ENCODE assay signal across 1 cellular context in the genomic region with DNA sequence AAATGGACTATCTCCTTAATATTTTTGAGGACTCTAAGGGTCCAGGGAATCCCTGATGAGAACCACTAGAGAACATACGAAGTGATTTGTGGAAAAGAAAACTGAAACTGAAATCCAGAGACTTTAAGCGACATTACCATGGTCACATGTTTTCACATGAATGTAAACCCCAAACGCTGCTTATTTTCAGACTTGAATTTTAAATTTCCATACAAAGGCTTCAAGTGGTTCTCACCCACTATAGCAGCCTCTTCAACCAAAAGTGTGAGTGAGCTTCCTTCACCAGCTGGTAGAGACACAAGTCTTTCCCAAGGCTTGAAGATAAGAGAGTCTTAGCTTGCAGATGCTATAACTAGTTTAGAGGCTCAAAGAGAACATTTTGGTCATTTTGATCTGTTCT.
TF ChIP-seq lines count a peak whose summit lies in the region.

No MANE protein-coding gene starts in this region.

TF ChIP-seq in GM12878, 131 proteins besides CTCF, POLR2A, EP300 and RAD21:
- TF ChIP-seq BRCA1 (IDR thresholded peaks at IDR 0.05; ENCODE audit: low read depth, low read length) (no peak), RBBP5 (conservative IDR thresholded peaks at IDR 0.05) (no peak), ESRRA (IDR thresholded peaks at IDR 0.05; ENCODE audit: low read length) (no peak), ZBED1 (IDR thresholded peaks at IDR 0.05; ENCODE audit: borderline replicate concordance) (no peak), CBFB (IDR thresholded peaks at IDR 0.05; ENCODE audit: low read depth) (no peak), MXI1 (IDR thresholded peaks at IDR 0.05; ENCODE audit: low read depth, low read length) (no peak), BACH1 (IDR thresholded peaks at IDR 0.05; ENCODE audit: borderline replicate concordance) (no peak), RUNX3 (IDR thresholded peaks at IDR 0.05; ENCODE audit: low read length) (no peak), TCF7 (IDR thresholded peaks at IDR 0.05; ENCODE audit: borderline replicate concordance) (no peak)
TF ChIP-seq in GM12878: peak in this region for 0.
